In the genomic region with DNA sequence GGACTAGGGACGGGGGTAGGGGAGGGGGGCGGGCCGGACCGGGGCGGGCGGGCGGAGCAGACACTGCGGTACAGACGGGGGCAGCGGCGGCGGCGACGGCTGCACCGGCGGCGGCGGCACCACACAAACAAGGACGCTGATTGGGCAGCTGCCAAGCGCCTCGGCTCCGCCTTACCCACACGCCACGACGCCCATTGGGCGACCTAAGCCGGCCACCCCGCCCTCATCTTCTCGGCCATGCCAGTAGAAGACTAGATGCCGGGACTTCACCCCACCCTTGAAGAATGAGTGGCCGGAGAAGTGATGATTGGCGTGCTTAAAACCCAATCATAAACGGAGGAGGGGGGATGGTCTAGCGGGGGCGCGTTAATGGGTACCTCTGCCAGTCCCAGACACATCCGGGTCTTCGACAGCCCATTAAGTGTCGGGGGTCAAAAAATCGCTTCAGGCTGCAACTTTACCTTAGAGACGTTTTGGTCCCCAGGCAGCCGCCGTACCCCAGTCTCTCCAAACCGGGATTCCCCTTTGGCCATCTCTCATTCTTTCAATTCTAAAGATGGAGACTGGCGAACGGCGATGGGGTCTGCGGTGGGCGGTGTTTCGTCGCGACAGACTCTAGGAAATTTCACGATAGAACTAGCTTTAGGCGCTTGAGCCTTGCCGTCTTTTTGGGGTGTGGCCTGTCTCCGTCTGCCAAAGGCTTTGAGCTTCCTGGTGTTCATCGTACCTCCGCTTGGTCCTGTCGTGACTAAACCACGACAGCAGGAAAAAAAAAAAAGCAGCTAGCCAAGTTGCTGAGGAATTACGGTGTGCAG, we compare ENCODE assay signal across 8 cellular contexts. TPM values are rescaled to one million over a fixed set of nuclear protein-coding genes. Genes with fewer than 3 reads are reported as not detected.
A peak's percentile ranks its signal among the peaks of the same experiment; 100 is the strongest.
DNase-seq lines count a peak whose midpoint lies in the region; ATAC-seq lines count a peak whose summit lies in the region.

A gene (minus strand): TSS at position 135 of the 815 bp plus-strand sequence. CDS start 94,625 bp downstream, outside the sequence.

- peaks cover 39% of the 10 kb centered on the region for H3K4me1 ChIP-seq in Karpas-422 (ENCODE audit: low read length)

- H3K9me3 ChIP-seq in Karpas-422 (ENCODE audit: low read length), result no peaks in the 10 kb centered on the region

- H3K27me3 Mint-ChIP-seq in naive B cell, result peaks cover 0 to 5% (median 0%) of the 10 kb centered on the region in 3 donors
- no peaks in the 10 kb centered on the region for H3K27me3 Mint-ChIP-seq in stimulated activated memory B cell treated with anti-CD40 and anti-IgM and Interleukin-4, amounts not matched to agents 10 μg/mL and 1 μg/mL and 100 μg/mL, for 72 hours

- peaks cover 0 to 3% (median 0%) of the 10 kb centered on the region in 7 donors for H3K9me3 Mint-ChIP-seq in naive B cell
- no peaks in the 10 kb centered on the region for H3K9me3 Mint-ChIP-seq in stimulated activated memory B cell treated with anti-CD40 and anti-IgM and Interleukin-4, amounts not matched to agents 10 μg/mL and 1 μg/mL and 100 μg/mL, for 72 hours

- ATAC-seq in GM21825 (IDR thresholded peaks at IDR 0.05; ENCODE audit: unreplicated experiment) (peak; percentile 86), naive B cell (ENCODE audit: low read depth in 2 of 2) (peak; percentile 89)
- peak; percentile 99 for ATAC-seq in stimulated activated memory B cell treated with anti-CD40 and anti-IgM and Interleukin-4, amounts not matched to agents 10 μg/mL and 1 μg/mL and 100 μg/mL, for 72 hours

- peaks cover 28% of the 10 kb centered on the region for H4K20me1 ChIP-seq in Karpas-422 (ENCODE audit: insufficient read depth, low read depth, low read length)

- DNase-seq in DMS79 treated with DMSO at 0.1 percent for 48 hours (lab: John Stamatoyannopoulos, UW) (peak; percentile 99), Karpas-422 (peak; percentile 100), RKO (ENCODE audit: low spot score) (peak; percentile 100), activated T-helper 1 cell treated with Interleukin-2 at 50 U/mL for 16 hours (ENCODE audit: low read depth) (peak; percentile 98), fibroblast of gingiva (ENCODE audit: low read depth) (peak; percentile 100), naive B cell (peak; percentile 99)

- no peaks in the 10 kb centered on the region for H3K9me2 ChIP-seq in Karpas-422 (replicated peaks; ENCODE audit: insufficient read depth, low read length)

- no peaks in the 10 kb centered on the region for H3K27me3 ChIP-seq in Karpas-422 (ENCODE audit: low read length)

- peak within 1 kb of the TSS; percentile 97 to 100 (median 98) for H3K27ac Mint-ChIP-seq in naive B cell
- peak within 1 kb of the TSS; percentile 94 for H3K27ac Mint-ChIP-seq in stimulated activated memory B cell treated with anti-CD40 and anti-IgM and Interleukin-4, amounts not matched to agents 10 μg/mL and 1 μg/mL and 100 μg/mL, for 72 hours

- H3K4me3 Mint-ChIP-seq in naive B cell, result peak within 1 kb of the TSS; percentile 92 to 99 (median 95)
- H3K4me3 Mint-ChIP-seq in stimulated activated memory B cell treated with anti-CD40 and anti-IgM and Interleukin-4, amounts not matched to agents 10 μg/mL and 1 μg/mL and 100 μg/mL, for 72 hours, result peak within 1 kb of the TSS; percentile 100

- peak within 1 kb of the TSS; percentile 93 for H2AFZ ChIP-seq in Karpas-422 (ENCODE audit: low read length)

- H3K36me3 Mint-ChIP-seq in naive B cell, result no peaks in the 10 kb centered on the region
- H3K36me3 Mint-ChIP-seq in stimulated activated memory B cell treated with anti-CD40 and anti-IgM and Interleukin-4, amounts not matched to agents 10 μg/mL and 1 μg/mL and 100 μg/mL, for 72 hours, result peaks cover 5% of the 10 kb centered on the region

- peak within 1 kb of the TSS; percentile 77 for H3K4me3 ChIP-seq in Karpas-422 (ENCODE audit: low read length)

- H3K4me1 Mint-ChIP-seq in naive B cell, result peaks cover 34 to 56% (median 43%) of the 10 kb centered on the region in 3 donors
- H3K4me1 Mint-ChIP-seq in stimulated activated memory B cell treated with anti-CD40 and anti-IgM and Interleukin-4, amounts not matched to agents 10 μg/mL and 1 μg/mL and 100 μg/mL, for 72 hours, result peaks cover 44% of the 10 kb centered on the region

- H3K4me2 ChIP-seq in Karpas-422 (ENCODE audit: low read depth, low read length, poor library complexity, severe bottlenecking), result peak within 1 kb of the TSS; percentile 94

- H3K9ac ChIP-seq in Karpas-422 (ENCODE audit: low read length), result peak within 1 kb of the TSS; percentile 97

- peaks cover 9% of the 10 kb centered on the region; the same call in 1 of the 2 replicates for H3K36me3 ChIP-seq in Karpas-422 (ENCODE audit: insufficient read depth, low read length)

- H3K79me2 ChIP-seq in Karpas-422 (ENCODE audit: low read length), result peaks cover 43% of the 10 kb centered on the region

- H3K27ac ChIP-seq in Karpas-422 (ENCODE audit: low read length), result peak within 1 kb of the TSS; percentile 91

RNA-seq across cellular contexts. Expression of the gene that starts here (rescaled TPM):
- 12.0 and 21.8 TPM in 2 replicates for total RNA-seq in Karpas-422 (2014; rRNA removed; shearing (Covaris generic); ENCODE audit: low replicate concordance)
- 1 to 10 TPM; 4.0 to 7.0 (median 5.1) TPM for polyA plus RNA-seq in naive B cell (ENCODE audit: low read depth in 6 of 6)

Comparison
In these comparisons a context has a peak if more than half of its experiments do, and no peak if none do; other contexts are left out.
1. Peak in every context shown above with its lines: DNase-seq, ATAC-seq, H3K4me3 ChIP-seq and H3K27ac ChIP-seq.